In genomic region chr12:122024132-122024785, GRCh38 we compare ENCODE assay signal across 8 cellular contexts. TPM values are rescaled to one million over a fixed set of nuclear protein-coding genes. Genes with fewer than 3 reads are reported as not detected.
DNase-seq lines count a peak whose midpoint lies in the region; ATAC-seq and TF ChIP-seq lines count a peak whose summit lies in the region.

No MANE protein-coding gene starts in this region.

- no peak for TF ChIP-seq POLR2A in sigmoid colon (IDR thresholded peaks at IDR 0.05)

- H3K27me3 ChIP-seq in PC-3 (ENCODE audit: low read length) (no peaks in the 10 kb centered on the region), sigmoid colon (no peaks in the 10 kb centered on the region)

- H3K36me3 ChIP-seq in PC-3 (ENCODE audit: low read depth, low read length) (no peaks in the 10 kb centered on the region), sigmoid colon (no peaks in the 10 kb centered on the region)

- CTCF ChIA-PET in PC-3 (lab: Charles Lee), result no interaction called here

- H3K27ac ChIP-seq in PC-3 (ENCODE audit: low read length) (peak overlapping the region; percentile 91), sigmoid colon (peak overlapping the region; percentile 79 to 92 (median 87))

- H3F3A ChIP-seq in PC-3 (ENCODE audit: low read length, unreplicated experiment), result no peaks in the 10 kb centered on the region

- TF ChIP-seq EP300 in sigmoid colon (IDR thresholded peaks at IDR 0.05), result no peak

- ATAC-seq in PC-3, result no peak
- ATAC-seq in GM19463 (IDR thresholded peaks at IDR 0.05; ENCODE audit: unreplicated experiment), result no peak
- no peak for ATAC-seq in HG02884 (IDR thresholded peaks at IDR 0.05; ENCODE audit: unreplicated experiment)

- intact Hi-C loops in PC-3 (cut with micrococcal nuclease) (loop anchor here (10.0 kb wide), 1 partner anchor 229 kb away; the partner anchor contains the start of gene RHOF), sigmoid colon (cut with DNase I) (loop anchor here (10.0 kb wide), 1 partner anchor 201 kb away; the partner anchor contains the start of gene DIABLO)

- H3K9me2 ChIP-seq in PC-3 (replicated peaks; ENCODE audit: low read length), result no peaks in the 10 kb centered on the region

- H3K4me1 ChIP-seq in PC-3 (ENCODE audit: insufficient read depth, low read length) (peaks cover 21% of the 10 kb centered on the region), sigmoid colon (peaks cover 0 to 21% (median 16%) of the 10 kb centered on the region in 4 donors)

- H3K79me2 ChIP-seq in PC-3 (ENCODE audit: low read length), result peaks cover 83% of the 10 kb centered on the region

- DNase-seq in G401 (ENCODE audit: low spot score), result peak; percentile 42
- DNase-seq in PC-3, result no peak
- DNase-seq in germinal center (ENCODE audit: low spot score), result peak; percentile 86
- no peak for DNase-seq in sigmoid colon
- no peak for DNase-seq in AG08395 (ENCODE audit: low spot score)
- no peak for DNase-seq in hippocampal formation (lab: John Stamatoyannopoulos, UW)

- POLR2A ChIA-PET in PC-3 (lab: Charles Lee; ENCODE audit: unreplicated experiment), result interaction anchor here (1.7 kb wide), 1 partner anchor 32 kb away, joined by 12 read pairs; no protein-coding TSS in a partner anchor

- H3K9me3 ChIP-seq in PC-3 (ENCODE audit: low read length) (no peaks in the 10 kb centered on the region), sigmoid colon (no peaks in the 10 kb centered on the region)

- no TSS peak for BruUV-seq in PC-3 (replicated peaks; lab: Mats Ljungman, UMichigan)

- peak overlapping the region; percentile 91 for H3K9ac ChIP-seq in PC-3 (ENCODE audit: low read length)

- peak overlapping the region; percentile 78 for H3K4me3 ChIP-seq in PC-3 (ENCODE audit: low read length)
- H3K4me3 ChIP-seq in sigmoid colon, result peak overlapping the region in 3 of 4 donors; percentile 61 to 84 (median 79)

- in situ Hi-C loops in G401 (cut with HindIII; ENCODE audit: low sequenced_read_pairs), result no loop called here

- 61 to 63% methylated on average over 16 of the region's 16 CpGs for WGBS in sigmoid colon, 2 donors

- H4K20me1 ChIP-seq in PC-3 (ENCODE audit: low read length), result peaks cover 16% of the 10 kb centered on the region; the same call in 1 of the 2 replicates

- H2AFZ ChIP-seq in PC-3 (ENCODE audit: low read length), result no peak overlapping the region; the same call in 1 of the 2 replicates

- no peak for TF ChIP-seq CTCF in PC-3 (conservative IDR thresholded peaks at IDR 0.05; ENCODE audit: low read depth, low read length)
- TF ChIP-seq CTCF in sigmoid colon (IDR thresholded peaks at IDR 0.05), result no peak

- H3K4me2 ChIP-seq in PC-3 (ENCODE audit: low read length), result peak overlapping the region; percentile 95

RNA-seq across cellular contexts. Expression of gene BCL7A, which starts 2.6 kb away (rescaled TPM):
- 10.6 and 16.1 TPM in 2 replicates for total RNA-seq in G401 (2014; rRNA removed; shearing (Covaris generic))
- 31.6 and 32.5 TPM in 2 replicates for total RNA-seq in PC-3 (2014; rRNA removed)
- total RNA-seq in sigmoid colon, result 1 to 10 TPM; 6.2 to 6.9 (median 6.5) TPM
- 1 to 10 TPM; 1.2 to 7.4 (median 3.5) TPM for polyA plus RNA-seq in sigmoid colon

RNA-seq across cellular contexts. Expression of gene MLXIP, which starts 54.3 kb away (rescaled TPM):
- total RNA-seq in G401 (2014; rRNA removed; shearing (Covaris generic)), result 4.3 and 4.6 TPM in 2 replicates
- total RNA-seq in PC-3 (2014; rRNA removed), result 16.7 and 21.8 TPM in 2 replicates
- total RNA-seq in sigmoid colon, result 10 to 100 TPM; 32.9 to 87.5 (median 57.3) TPM
- polyA plus RNA-seq in sigmoid colon, result 100 to 1,000 TPM in 1 of 3 donors, 10 to 100 TPM in 2; 15.6 to 141 (median 35.4) TPM

Comparison
In these comparisons a context has a peak if more than half of its experiments do, and no peak if none do; other contexts are left out.
1. DNase-seq: peak in G401 (single experiment) and germinal center (single experiment); none in PC-3 (single experiment), sigmoid colon (single experiment), AG08395 (single experiment) and hippocampal formation (0 of 2).